In genomic region chr5:32586251-32586642, GRCh38 we compare ENCODE assay signal across 8 cellular contexts. TPM values are rescaled to one million over a fixed set of nuclear protein-coding genes. Genes with fewer than 3 reads are reported as not detected.
DNase-seq lines count a peak whose midpoint lies in the region; ATAC-seq and TF ChIP-seq lines count a peak whose summit lies in the region.

No MANE protein-coding gene starts in this region.

- CTCF ChIA-PET in CD8-positive, alpha-beta T cell (lab: Charles Lee): interaction anchor here (0.6 to 1.6 kb wide), 2 partner anchors 52 to 96 kb away, joined by 3 to 16 read pairs; no protein-coding TSS in a partner anchor

- H3K27ac Mint-ChIP-seq in CD8-positive, alpha-beta T cell: peak overlapping the region; percentile 95

- WGBS in body of pancreas, 2 donors: 0 to 1% methylated on average over 10 of the region's 10 CpGs

- H3K9me3 ChIP-seq in CD8-positive, alpha-beta T cell (ENCODE audit: low read length): no peaks in the 10 kb centered on the region
- H3K9me3 ChIP-seq in body of pancreas (peaks cover 0 to 3% (median 0%) of the 10 kb centered on the region in 3 donors), mucosa of stomach (ENCODE audit: control insufficient read depth, low read length) (no peaks in the 10 kb centered on the region)

- H3K4me3 Mint-ChIP-seq in CD8-positive, alpha-beta T cell: peak overlapping the region; percentile 96

- peaks cover 33% of the 10 kb centered on the region for H3K4me1 ChIP-seq in CD8-positive, alpha-beta T cell (ENCODE audit: insufficient read depth, low read length)
- peaks cover 9% of the 10 kb centered on the region for H3K4me1 ChIP-seq in body of pancreas
- H3K4me1 ChIP-seq in mucosa of stomach (ENCODE audit: control insufficient read depth, insufficient read depth, low read length): peaks cover 5% of the 10 kb centered on the region

- peak overlapping the region; percentile 98 for H3K9ac ChIP-seq in mucosa of stomach (ENCODE audit: low read length)

- intact Hi-C loops in CD8-positive, alpha-beta T cell (cut with DNase I, micrococcal nuclease): loop anchor here (5.0 kb wide), 4 partner anchors 54 to 1054 kb away; partner anchors contain the start of genes C5orf22 (in 1 of the 2), DROSHA (in 1 of the 2), GOLPH3 (in 1 of the 2) and TARS1 (in 1 of the 2)
- intact Hi-C loops in body of pancreas (cut with DNase I): no loop called here

- no peak for DNase-seq in CD8-positive, alpha-beta T cell
- DNase-seq in body of pancreas: no peak
- no peak for DNase-seq in activated gamma-delta T cell treated with Interleukin-2 at 50 U/mL for 16 hours
- no peak for DNase-seq in iPS-NIHi7 (ENCODE audit: extremely low spot score)
- DNase-seq in SW480 (ENCODE audit: low spot score): no peak
- no peak for DNase-seq in kidney glomerular epithelial cell (lab: John Stamatoyannopoulos, UW)

- no peak for TF ChIP-seq CTCF in CD8-positive, alpha-beta T cell (IDR thresholded peaks at IDR 0.05)
- TF ChIP-seq CTCF in body of pancreas (IDR thresholded peaks at IDR 0.05): no peak

- peak overlapping the region; percentile 100 for H3K27ac ChIP-seq in CD8-positive, alpha-beta T cell (ENCODE audit: low read depth, low read length)
- H3K27ac ChIP-seq in body of pancreas: peak overlapping the region; percentile 96 to 100 (median 98)

- peaks cover 25% of the 10 kb centered on the region for H3K36me3 Mint-ChIP-seq in CD8-positive, alpha-beta T cell

- H3K4me3 ChIP-seq in CD8-positive, alpha-beta T cell (ENCODE audit: low read depth, low read length): peak overlapping the region; percentile 97
- peak overlapping the region; percentile 94 to 96 for H3K4me3 ChIP-seq in body of pancreas
- peak overlapping the region; percentile 61 for H3K4me3 ChIP-seq in mucosa of stomach (ENCODE audit: low read length)

- ATAC-seq in CD8-positive, alpha-beta T cell: no peak
- ATAC-seq in HG03095 (IDR thresholded peaks at IDR 0.05; ENCODE audit: unreplicated experiment) (peak; percentile 13), body of pancreas (no peak)

- TF ChIP-seq POLR2A in body of pancreas (IDR thresholded peaks at IDR 0.05): no peak

- no peaks in the 10 kb centered on the region for H3K27me3 Mint-ChIP-seq in CD8-positive, alpha-beta T cell (ENCODE audit: low read depth)

- H3K4me1 Mint-ChIP-seq in CD8-positive, alpha-beta T cell (ENCODE audit: low read depth): peaks cover 57% of the 10 kb centered on the region

- POLR2A ChIA-PET in CD8-positive, alpha-beta T cell (lab: Charles Lee): interaction anchor here (1.2 to 1.3 kb wide), 2 partner anchors 90 to 97 kb away, joined by 3 read pairs; no protein-coding TSS in a partner anchor

- peaks cover 11% of the 10 kb centered on the region for H3K36me3 ChIP-seq in CD8-positive, alpha-beta T cell (ENCODE audit: insufficient read depth, low read length)
- peaks cover 0 to 4% of the 10 kb centered on the region in 2 donors for H3K36me3 ChIP-seq in body of pancreas (replicated peaks in 1 of 2; ENCODE audit: insufficient read depth in 1 of 2, low read depth in 2 of 2)
- H3K36me3 ChIP-seq in mucosa of stomach (ENCODE audit: control insufficient read depth, insufficient read depth, low read length): no peaks in the 10 kb centered on the region

- H3K9me3 Mint-ChIP-seq in CD8-positive, alpha-beta T cell: no peaks in the 10 kb centered on the region

- H3K27me3 ChIP-seq in CD8-positive, alpha-beta T cell (ENCODE audit: insufficient read depth, low read length): no peaks in the 10 kb centered on the region
- H3K27me3 ChIP-seq in body of pancreas (no peaks in the 10 kb centered on the region), mucosa of stomach (ENCODE audit: control insufficient read depth, insufficient read depth, low read length) (no peaks in the 10 kb centered on the region)

RNA-seq across cellular contexts. Expression of gene SUB1, which starts 0.9 kb away (rescaled TPM):
- 100 to 1,000 TPM; 361 to 370 TPM for total RNA-seq in CD8-positive, alpha-beta T cell
- total RNA-seq in body of pancreas: 100 to 1,000 TPM in 1 of 2 donors, 10 to 100 TPM in 1; 30.1 to 168 TPM
